ENCODE assay signal across 11 cellular contexts in the genomic region with DNA sequence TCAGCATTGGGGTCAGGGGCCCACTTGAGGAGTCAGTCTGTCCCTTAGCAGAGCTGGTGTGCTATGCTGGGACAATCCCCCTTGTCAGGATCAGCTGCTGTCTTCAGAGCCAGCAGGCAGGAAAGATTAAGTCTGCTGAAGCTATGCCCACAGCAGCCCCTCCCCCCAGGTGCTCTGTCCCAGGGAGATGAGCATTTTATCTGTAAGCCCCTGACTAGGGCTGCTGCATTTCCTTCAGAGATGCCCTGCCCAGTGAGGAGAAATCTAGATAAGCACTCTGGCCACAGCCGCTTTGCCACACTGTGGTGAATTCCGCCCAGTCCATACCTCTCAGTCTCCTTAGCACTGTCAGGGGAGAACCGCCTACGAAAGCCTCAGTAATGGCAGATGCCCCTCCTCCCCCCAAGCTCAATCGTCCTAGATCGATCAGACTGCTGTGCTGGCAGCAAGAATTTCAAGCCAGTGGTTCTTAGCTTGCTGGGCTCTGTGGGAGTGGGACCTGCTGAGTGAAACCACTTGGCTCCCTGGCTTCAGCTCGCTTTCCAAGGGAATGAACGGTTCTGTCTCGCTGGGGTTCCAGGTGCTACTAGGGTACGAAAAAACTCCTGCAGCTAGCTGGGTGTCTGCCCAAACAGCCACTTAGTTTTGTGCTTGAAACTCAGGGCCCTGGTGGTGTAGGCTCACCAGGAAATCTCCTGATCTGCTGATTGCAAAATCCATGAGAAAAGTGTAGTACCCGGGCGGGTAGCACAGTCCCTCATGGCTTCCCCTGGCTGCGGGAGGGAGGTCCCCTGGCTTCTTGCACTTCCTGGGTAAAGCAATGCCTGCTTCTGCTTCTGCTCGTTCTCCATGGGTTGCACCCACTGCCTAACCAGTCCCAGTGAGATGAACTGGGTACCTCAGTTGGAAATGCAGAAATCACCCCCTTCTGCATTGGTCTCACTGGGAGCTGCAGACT. TPM values are rescaled to one million over a fixed set of nuclear protein-coding genes. Genes with fewer than 3 reads are reported as not detected.
DNase-seq lines count a peak whose midpoint lies in the region; ATAC-seq and TF ChIP-seq lines count a peak whose summit lies in the region.
"Had no signal": no experiment of that assay in that cellular context is flagged by ENCODE, and none has a peak within 500 bp of the region (broad histone marks: within the 10 kb centered on the region; RNA-seq: fewer than 3 reads in every experiment).

No MANE protein-coding gene starts in this region.

- H3K27me3 ChIP-seq in DND-41 (ENCODE audit: insufficient read depth, low read length, poor library complexity) (peaks cover 8% of the 10 kb centered on the region), adipocyte (replicated peaks; ENCODE audit: control insufficient read depth, insufficient read depth, low read length) (peaks cover 12% of the 10 kb centered on the region)

- H3K27me3 Mint-ChIP-seq in neural crest cell (ENCODE audit: low read depth), result peaks cover 4% of the 10 kb centered on the region

- peak overlapping the region; percentile 36 for H3K27ac Mint-ChIP-seq in neural crest cell (ENCODE audit: unreplicated experiment)

- no peak overlapping the region for H3K4me3 Mint-ChIP-seq in neural crest cell

- H3K4me2 ChIP-seq in DND-41 (ENCODE audit: insufficient read depth, low read length), result peak overlapping the region; percentile 45
- H3K4me2 ChIP-seq: KMS-11 had no signal

- H3K36me3 Mint-ChIP-seq in neural crest cell (ENCODE audit: low read depth), result no peaks in the 10 kb centered on the region

- H3K4me1 ChIP-seq in DND-41 (ENCODE audit: insufficient read depth, low read length), result no peaks in the 10 kb centered on the region; the same call in 1 of the 2 replicates
- H3K4me1 ChIP-seq in adipocyte (ENCODE audit: control insufficient read depth, insufficient read depth, low read length), result peaks cover 11% of the 10 kb centered on the region

- H3K36me3 ChIP-seq in DND-41 (ENCODE audit: insufficient read depth, low read length) (no peaks in the 10 kb centered on the region), adipocyte (ENCODE audit: control insufficient read depth, insufficient read depth, low read length, severe bottlenecking) (no peaks in the 10 kb centered on the region)

- no peaks in the 10 kb centered on the region for H3K9me3 ChIP-seq in DND-41 (ENCODE audit: insufficient read depth, low read length, severe bottlenecking)
- no peaks in the 10 kb centered on the region for H3K9me3 ChIP-seq in adipocyte (ENCODE audit: control insufficient read depth, low read length)
- H3K9me3 ChIP-seq: Caco-2 had no signal

- no peak overlapping the region for H3K9ac ChIP-seq in DND-41 (ENCODE audit: low read depth, low read length)
- no peak overlapping the region for H3K9ac ChIP-seq in adipocyte (ENCODE audit: low read length)
- H3K9ac ChIP-seq: KMS-11 had no signal

- no peak overlapping the region for H3K27ac ChIP-seq in DND-41 (ENCODE audit: low read length)
- H3K27ac ChIP-seq: KMS-11 had no signal

- H3K79me2 ChIP-seq in DND-41 (ENCODE audit: insufficient read depth, low read length), result no peaks in the 10 kb centered on the region

- no peaks in the 10 kb centered on the region for H4K20me1 ChIP-seq in DND-41 (ENCODE audit: insufficient read depth, low read length)

- DNase-seq in DND-41 (peak; percentile 12), NCI-H82 (lab: John Stamatoyannopoulos, UW) (peak; percentile 98), adipocyte (ENCODE audit: low read depth) (peak; percentile 3), neural crest cell (ENCODE audit: low read depth, low spot score) (no peak), NCI-H226 (no peak), HuH-7 (ENCODE audit: low spot score) (no peak)
- DNase-seq: Caco-2 had no signal

- H3K4me1 Mint-ChIP-seq in neural crest cell, result no peaks in the 10 kb centered on the region

- peaks cover 8% of the 10 kb centered on the region for H3K9me3 Mint-ChIP-seq in neural crest cell

- peak overlapping the region in 1 of 2 experiments; percentile 20; a peak in 2 of 4 replicates for H3K4me3 ChIP-seq in DND-41 (ENCODE audit: low read depth in 1 of 2, low read length in 2 of 2)
- no peak overlapping the region for H3K4me3 ChIP-seq in adipocyte (ENCODE audit: low read length)

- H2AFZ ChIP-seq in DND-41 (ENCODE audit: low read depth, low read length), result peak overlapping the region; percentile 58

- TF ChIP-seq CTCF in DND-41 (IDR thresholded peaks at IDR 0.05; ENCODE audit: borderline replicate concordance, extremely low read depth, low read length, poor library complexity, severe bottlenecking) (no peak), neural crest cell (conservative IDR thresholded peaks at IDR 0.05) (no peak)

- ATAC-seq in DND-41 (ENCODE audit: insufficient read depth, low read depth), result peak; percentile 55; the same call in 2 of the 3 replicates
- no peak for ATAC-seq in HG02763 (IDR thresholded peaks at IDR 0.05; ENCODE audit: unreplicated experiment)
- no peak for ATAC-seq in HG03175 (IDR thresholded peaks at IDR 0.05; ENCODE audit: unreplicated experiment)
- ATAC-seq: HCT116 had no signal

RNA-seq across cellular contexts. Expression of a gene that starts 25.1 kb away (rescaled TPM):
- total RNA-seq in neural crest cell, result 61.5 and 72.4 TPM in 2 replicates

Comparison
In these comparisons a context has a peak if more than half of its experiments do, and no peak if none do; other contexts are left out.
1. DNase-seq: peak in DND-41 (single experiment), NCI-H82 (single experiment) and adipocyte (single experiment); none in neural crest cell (single experiment), NCI-H226 (single experiment) and HuH-7 (single experiment).